Comparison of ENCODE assay signal across 10 cellular contexts in genomic region chr10:97726636-97727178, GRCh38. TPM values are rescaled to one million over a fixed set of nuclear protein-coding genes. Genes with fewer than 3 reads are reported as not detected.
DNase-seq lines count a peak whose midpoint lies in the region; ATAC-seq and TF ChIP-seq lines count a peak whose summit lies in the region.
"Had no signal": no experiment of that assay in that cellular context is flagged by ENCODE, and none has a peak within 500 bp of the region (broad histone marks: within the 10 kb centered on the region; RNA-seq: fewer than 3 reads in every experiment).

No MANE protein-coding gene starts in this region.

- H3K4me3 ChIP-seq in adipocyte (ENCODE audit: low read length) (peak overlapping the region; percentile 62), iPS-18a (ENCODE audit: low read length) (peak overlapping the region; percentile 44), skeletal muscle satellite cell (ENCODE audit: low read length) (peak overlapping the region; percentile 60), HAP-1 (no peak overlapping the region)

- H2BK15ac ChIP-seq in H9 (ENCODE audit: low read depth, low read length), result no peak overlapping the region

- peaks cover 8 to 11% of the 10 kb centered on the region in 2 experiments for H3K4me1 Mint-ChIP-seq in H9

- H3K14ac ChIP-seq in H9 (ENCODE audit: insufficient read depth, low read length), result no peak overlapping the region

- in situ Hi-C loops in HAP-1 (cut with MboI; ENCODE audit: low sequenced_read_pairs), result no loop called here

- H3K36me3 ChIP-seq in adipocyte (ENCODE audit: control insufficient read depth, insufficient read depth, low read length, severe bottlenecking) (no peaks in the 10 kb centered on the region), iPS-18a (ENCODE audit: control insufficient read depth, low read depth, low read length) (no peaks in the 10 kb centered on the region), skeletal muscle satellite cell (ENCODE audit: insufficient read depth, low read length) (no peaks in the 10 kb centered on the region), HAP-1 (replicated peaks) (no peaks in the 10 kb centered on the region)

- H4K5ac ChIP-seq in H9 (ENCODE audit: insufficient read length, low read depth, low read length), result no peak overlapping the region

- H3K27ac Mint-ChIP-seq in H9, result peak overlapping the region in 1 of 3 experiments; percentile 91; a peak in 3 of 7 replicates

- no peak overlapping the region for H3K4ac ChIP-seq in H9 (ENCODE audit: low read depth, low read length)

- no peak overlapping the region for H3K18ac ChIP-seq in H9 (ENCODE audit: insufficient read length, low read depth, low read length)

- H3K36me3 Mint-ChIP-seq in H9 (ENCODE audit: insufficient read depth in 1 of 3, low read depth in 3 of 3), result peaks cover 0 to 4% (median 3%) of the 10 kb centered on the region in 3 experiments; a peak in 3 of 7 replicates

- H2AK5ac ChIP-seq in H9 (ENCODE audit: insufficient read length, low read length), result no peak overlapping the region

- peak overlapping the region; percentile 39 for H3K4me2 ChIP-seq in H9 (ENCODE audit: insufficient read depth, insufficient read length, low read length)
- peak overlapping the region; percentile 70 for H3K4me2 ChIP-seq in skeletal muscle satellite cell (ENCODE audit: low read length)

- DNase-seq in H9, result peak; percentile 88
- peak; percentile 58 for DNase-seq in adipocyte (ENCODE audit: low read depth)
- DNase-seq in HAP-1 (ENCODE audit: low spot score in 2 of 2), result no peak
- no peak for DNase-seq in stimulated activated CD8-positive, alpha-beta memory T cell treated with anti-CD3 and anti-CD28 coated beads, Interleukin-4, amount 100 ng/mL, for 48 hours
- no peak for DNase-seq in NCI-H526 treated with DMSO at 0.1 percent for 48 hours (lab: John Stamatoyannopoulos, UW)
- DNase-seq: NCI-H1048; stimulated activated naive CD4-positive, alpha-beta T cell treated with Interleukin-2 at 50 U/mL for 16 hours had no signal

- no peak overlapping the region for H2BK5ac ChIP-seq in H9 (ENCODE audit: insufficient read length, low read length)

- no peaks in the 10 kb centered on the region for H4K20me1 ChIP-seq in H9 (ENCODE audit: control insufficient read depth, insufficient read depth, insufficient read length)

- ATAC-seq in GM21528 (IDR thresholded peaks at IDR 0.05; ENCODE audit: low FRiP score, unreplicated experiment), result no peak

- H3K9me3 Mint-ChIP-seq in H9, result no peaks in the 10 kb centered on the region

- H3K27me3 ChIP-seq in H9 (ENCODE audit: insufficient read depth, low read length) (no peaks in the 10 kb centered on the region), adipocyte (replicated peaks; ENCODE audit: control insufficient read depth, insufficient read depth, low read length) (no peaks in the 10 kb centered on the region), iPS-18a (ENCODE audit: control insufficient read depth, insufficient read depth, low read length) (no peaks in the 10 kb centered on the region), skeletal muscle satellite cell (ENCODE audit: control insufficient read depth, insufficient read depth, low read length) (no peaks in the 10 kb centered on the region), HAP-1 (ENCODE audit: low read depth) (no peaks in the 10 kb centered on the region)

- no peak overlapping the region for H2BK12ac ChIP-seq in H9 (ENCODE audit: insufficient read length, low read depth, low read length)

- H3K4me1 ChIP-seq in H9 (ENCODE audit: insufficient read depth, low read length), result no peaks in the 10 kb centered on the region; the same call in 1 of the 2 replicates
- H3K4me1 ChIP-seq in adipocyte (ENCODE audit: control insufficient read depth, insufficient read depth, low read length), result peaks cover 20% of the 10 kb centered on the region
- H3K4me1 ChIP-seq in iPS-18a (ENCODE audit: control insufficient read depth, low read depth, low read length), result peaks cover 5% of the 10 kb centered on the region
- H3K4me1 ChIP-seq in skeletal muscle satellite cell (ENCODE audit: control insufficient read depth, insufficient read depth, low read length), result peaks cover 12% of the 10 kb centered on the region
- H3K4me1 ChIP-seq in HAP-1, result no peaks in the 10 kb centered on the region

- no peak overlapping the region for H3K56ac ChIP-seq in H9 (ENCODE audit: insufficient read length, low read depth, low read length)

- no peaks in the 10 kb centered on the region for H3K79me2 ChIP-seq in H9 (ENCODE audit: insufficient read depth, low read length)

- TF ChIP-seq CTCF in H9 (conservative IDR thresholded peaks at IDR 0.05), result no peak

- no peaks in the 10 kb centered on the region for H3K79me1 ChIP-seq in H9 (ENCODE audit: insufficient read depth, low read depth, low read length, poor library complexity, severe bottlenecking)

- H3K27me3 Mint-ChIP-seq in H9 (ENCODE audit: low read depth), result no peaks in the 10 kb centered on the region

- H2BK20ac ChIP-seq in H9 (ENCODE audit: low read depth, low read length, poor library complexity, severe bottlenecking), result no peak overlapping the region

- H2BK120ac ChIP-seq in H9 (ENCODE audit: low read depth, low read length, poor library complexity, severe bottlenecking), result no peak overlapping the region

- no peak overlapping the region for H4K8ac ChIP-seq in H9 (replicated peaks; ENCODE audit: insufficient read length, low read depth, low read length)

- H3K9ac ChIP-seq in H9 (ENCODE audit: extremely low read depth, insufficient read length, low read length), result no peak overlapping the region
- peak overlapping the region; percentile 8 for H3K9ac ChIP-seq in adipocyte (ENCODE audit: low read length)
- no peak overlapping the region for H3K9ac ChIP-seq in iPS-18a (ENCODE audit: low read length)
- peak overlapping the region; percentile 42 for H3K9ac ChIP-seq in skeletal muscle satellite cell (ENCODE audit: low read depth, low read length)

- H3K27ac ChIP-seq in H9 (ENCODE audit: insufficient read length, low read depth, low read length), result no peak overlapping the region
- H3K27ac ChIP-seq in iPS-18a (ENCODE audit: low read length), result no peak overlapping the region

- no peaks in the 10 kb centered on the region for H3K23me2 ChIP-seq in H9 (ENCODE audit: insufficient read length, low read depth, low read length, poor library complexity, severe bottlenecking)

- H3K9me3 ChIP-seq in H9 (ENCODE audit: control insufficient read depth, low read depth, low read length) (no peaks in the 10 kb centered on the region), adipocyte (ENCODE audit: control insufficient read depth, low read length) (no peaks in the 10 kb centered on the region), iPS-18a (ENCODE audit: control insufficient read depth, low read depth, low read length) (no peaks in the 10 kb centered on the region), skeletal muscle satellite cell (replicated peaks; ENCODE audit: low read length) (no peaks in the 10 kb centered on the region), HAP-1 (no peaks in the 10 kb centered on the region)

- WGBS in H9 (ENCODE audit: extremely low coverage, insufficient read length, low lambda C conversion rate), result no CpG with 5 or more reads among the region's 8 CpGs

- no peak overlapping the region for H3T11ph ChIP-seq in H9 (ENCODE audit: low read length)

- no peak overlapping the region for H3K23ac ChIP-seq in H9 (ENCODE audit: insufficient read length, low read depth, low read length)

- peak overlapping the region; percentile 96 for H2AFZ ChIP-seq in H9 (ENCODE audit: low read length)

- H3K4me3 Mint-ChIP-seq in H9, result peak overlapping the region; percentile 37 to 46; a peak in 3 of 5 replicates

- H4K91ac ChIP-seq in H9 (ENCODE audit: insufficient read length, low read depth, low read length), result no peak overlapping the region

RNA-seq across cellular contexts. Expression of gene ZFYVE27, which starts 10.2 kb away (rescaled TPM):
- total RNA-seq in H9 (2021), result 32.2 and 33.2 TPM in 2 replicates
- 15.7 and 16.6 TPM in 2 replicates for total RNA-seq in skeletal muscle satellite cell (2012; rRNA removed)

RNA-seq across cellular contexts. Expression of gene MARVELD1, which starts 13.2 kb away (rescaled TPM):
- 26.6 and 26.7 TPM in 2 replicates for total RNA-seq in H9 (2021)
- 35.7 and 36.9 TPM in 2 replicates for total RNA-seq in skeletal muscle satellite cell (2012; rRNA removed)

RNA-seq across cellular contexts. Expression of gene AVPI1, which starts 39.7 kb away (rescaled TPM):
- total RNA-seq in H9 (2021), result 6.5 and 6.9 TPM in 2 replicates
- total RNA-seq in skeletal muscle satellite cell (2012; rRNA removed), result 19.0 and 19.9 TPM in 2 replicates

RNA-seq across cellular contexts. Expression of gene SFRP5, which starts 45.1 kb away (rescaled TPM):
- 1.7 and 1.8 TPM in 2 replicates for total RNA-seq in H9 (2021)
- total RNA-seq in skeletal muscle satellite cell (2012; rRNA removed), result under 0.01 TPM in 1 of 2 replicates, not detected in the other

Comparison
In these comparisons a context has a peak if more than half of its experiments do, and no peak if none do; other contexts are left out.
1. DNase-seq: peak in H9 (single experiment) and adipocyte (single experiment); none in HAP-1 (0 of 2), stimulated activated CD8-positive, alpha-beta memory T cell treated with anti-CD3 and anti-CD28 coated beads, Interleukin-4, amount 100 ng/mL, for 48 hours (single experiment) and NCI-H526 treated with DMSO at 0.1 percent for 48 hours (single experiment).
2. H3K9ac ChIP-seq: peak in adipocyte (single experiment) and skeletal muscle satellite cell (single experiment); none in H9 (single experiment) and iPS-18a (single experiment).